9 cellular contexts compared by ENCODE assay signal in genomic region chr10:22615819-22616499, GRCh38.
DNase-seq lines count a peak whose midpoint lies in the region; ATAC-seq, FAIRE-seq and TF ChIP-seq lines count a peak whose summit lies in the region.
"Had no signal": no experiment of that assay in that cellular context is flagged by ENCODE, and none has a peak within 500 bp of the region (broad histone marks: within the 10 kb centered on the region; RNA-seq: fewer than 3 reads in every experiment).

No MANE protein-coding gene starts in this region.

- H3K27me3 ChIP-seq in layer of hippocampus (ENCODE audit: control insufficient read depth, insufficient read depth, low read length): no peaks in the 10 kb centered on the region
- H3K27me3 ChIP-seq: gastrocnemius medialis had no signal

- DNase-seq in A172 (ENCODE audit: low spot score) (peak; percentile 77), GM18507 (ENCODE audit: extremely low spot score, insufficient read length, low read depth) (no peak), NCI-H748 (lab: John Stamatoyannopoulos, UW; ENCODE audit: unreplicated experiment) (peak; percentile 80), type B pancreatic cell (ENCODE audit: extremely low spot score, unreplicated experiment) (no peak)
- DNase-seq in activated naive CD8-positive, alpha-beta T cell treated with anti-CD3 and anti-CD28 coated beads for 36 hours: peak; percentile 40
- DNase-seq in stimulated activated CD4-positive, alpha-beta T cell treated with anti-CD3 and anti-CD28 coated beads, Interleukin-4, amount 100 ng/mL, for 24 hours: no peak

- no peaks in the 10 kb centered on the region for H3K9me3 Mint-ChIP-seq in activated naive CD8-positive, alpha-beta T cell treated with anti-CD3 and anti-CD28 coated beads for 36 hours
- H3K9me3 Mint-ChIP-seq in type B pancreatic cell: peaks cover 5% of the 10 kb centered on the region

- H3K4me1 Mint-ChIP-seq in activated naive CD8-positive, alpha-beta T cell treated with anti-CD3 and anti-CD28 coated beads for 36 hours: peaks cover 95% of the 10 kb centered on the region
- peaks cover 45% of the 10 kb centered on the region for H3K4me1 Mint-ChIP-seq in type B pancreatic cell (ENCODE audit: unreplicated experiment)

- peaks cover 41% of the 10 kb centered on the region for H3K36me3 Mint-ChIP-seq in activated naive CD8-positive, alpha-beta T cell treated with anti-CD3 and anti-CD28 coated beads for 36 hours
- H3K36me3 Mint-ChIP-seq in type B pancreatic cell: peaks cover 5% of the 10 kb centered on the region

- H3K27ac ChIP-seq in layer of hippocampus (ENCODE audit: low read depth, low read length): peak overlapping the region; percentile 91
- H3K27ac ChIP-seq: gastrocnemius medialis had no signal

- ATAC-seq in HG02852 (IDR thresholded peaks at IDR 0.05; ENCODE audit: unreplicated experiment): peak; percentile 68

- peak overlapping the region; percentile 11 for H3K4me3 Mint-ChIP-seq in activated naive CD8-positive, alpha-beta T cell treated with anti-CD3 and anti-CD28 coated beads for 36 hours
- peak overlapping the region; percentile 40 for H3K4me3 Mint-ChIP-seq in type B pancreatic cell

- H3K27me3 Mint-ChIP-seq in activated naive CD8-positive, alpha-beta T cell treated with anti-CD3 and anti-CD28 coated beads for 36 hours: no peaks in the 10 kb centered on the region
- no peaks in the 10 kb centered on the region for H3K27me3 Mint-ChIP-seq in type B pancreatic cell

- no peak for TF ChIP-seq CTCF in type B pancreatic cell (conservative IDR thresholded peaks at IDR 0.05)

- peak overlapping the region; percentile 81 for H3K27ac Mint-ChIP-seq in activated naive CD8-positive, alpha-beta T cell treated with anti-CD3 and anti-CD28 coated beads for 36 hours
- peak overlapping the region; percentile 66 for H3K27ac Mint-ChIP-seq in type B pancreatic cell

- FAIRE-seq in GM18507 (lab: Jason Lieb, UNC): peak; percentile 81

Comparison
In these comparisons a context has a peak if more than half of its experiments do, and no peak if none do; other contexts are left out.
1. DNase-seq: peak in A172 (single experiment), NCI-H748 (single experiment) and activated naive CD8-positive, alpha-beta T cell treated with anti-CD3 and anti-CD28 coated beads for 36 hours (single experiment); none in GM18507 (single experiment), type B pancreatic cell (single experiment) and stimulated activated CD4-positive, alpha-beta T cell treated with anti-CD3 and anti-CD28 coated beads, Interleukin-4, amount 100 ng/mL, for 24 hours (single experiment).